In genomic region chr16:79593754-79594153, GRCh38 we compare ENCODE assay signal across 18 cellular contexts. TPM values are rescaled to one million over a fixed set of nuclear protein-coding genes. Genes with fewer than 3 reads are reported as not detected.
DNase-seq lines count a peak whose midpoint lies in the region; ATAC-seq and TF ChIP-seq lines count a peak whose summit lies in the region.
"Had no signal": no experiment of that assay in that cellular context is flagged by ENCODE, and none has a peak within 500 bp of the region (broad histone marks: within the 10 kb centered on the region; RNA-seq: fewer than 3 reads in every experiment).

No MANE protein-coding gene starts in this region.

- TF ChIP-seq CTCF in left lung (IDR thresholded peaks at IDR 0.05) = no peak

- peaks cover 10 to 31% of the 10 kb centered on the region in 2 donors for H3K36me3 Mint-ChIP-seq in CD4-positive, alpha-beta memory T cell
- peaks cover 92% of the 10 kb centered on the region for H3K36me3 Mint-ChIP-seq in stimulated activated effector memory CD8-positive, alpha-beta T cell treated with anti-CD3 and anti-CD28 coated beads, Interleukin-12 subunit alpha, Interleukin-12 subunit beta, amount 100 ng/mL, for 72 hours

- ATAC-seq in left lung = no peak
- no peak for ATAC-seq in stimulated activated effector memory CD8-positive, alpha-beta T cell treated with anti-CD3 and anti-CD28 coated beads, Interleukin-12 subunit alpha, Interleukin-12 subunit beta, amount 100 ng/mL, for 72 hours
- no peak for ATAC-seq in HG02970 (IDR thresholded peaks at IDR 0.05; ENCODE audit: low FRiP score, unreplicated experiment)
- ATAC-seq: activated CD8-positive, alpha-beta memory T cell treated with anti-CD3 and anti-CD28 coated beads, Interleukin-2, amount 10 ng/mL, durations not matched to agents 7 days and 5 days had no signal

- peaks cover 61% of the 10 kb centered on the region for H3K4me1 ChIP-seq in CD4-positive, alpha-beta memory T cell (ENCODE audit: insufficient read depth, low read length)
- H3K4me1 ChIP-seq in left lung = peaks cover 0 to 16% of the 10 kb centered on the region in 2 donors
- H3K4me1 ChIP-seq: pancreas had no signal

- DNase-seq in CD4-positive, alpha-beta memory T cell = no peak
- peak; percentile 51 for DNase-seq in RPMI8226
- DNase-seq in left lung = no peak
- DNase-seq in stimulated activated effector memory CD8-positive, alpha-beta T cell treated with anti-CD3 and anti-CD28 coated beads, Interleukin-12 subunit alpha, Interleukin-12 subunit beta, amount 100 ng/mL, for 72 hours (ENCODE audit: low spot score in 2 of 2) = no peak
- DNase-seq in stimulated activated CD4-positive, alpha-beta T cell treated with anti-CD3 and anti-CD28 coated beads, Interleukin-12 subunit alpha, Interleukin-12 subunit beta, amount 100 ng/mL, for 4 hours = no peak
- DNase-seq in NCI-H2171 (lab: John Stamatoyannopoulos, UW) = no peak
- DNase-seq: activated CD8-positive, alpha-beta memory T cell treated with anti-CD3 and anti-CD28 coated beads, Interleukin-2, amount 10 ng/mL, durations not matched to agents 7 days and 5 days; activated naive CD4-positive, alpha-beta T cell treated with anti-CD3 and anti-CD28 coated beads for 36 hours; DMS 273 treated with DMSO at 0.1 percent for 48 hours; islet precursor cell; mucosa of descending colon; NCI-H2171 treated with DMSO at 0.1 percent for 48 hours; NCI-H774; pancreas; SW 1271; WERI-Rb-1 had no signal

- H3K9me3 ChIP-seq in CD4-positive, alpha-beta memory T cell (ENCODE audit: control insufficient read depth in 1 of 2, low read length in 2 of 2) = no peaks in the 10 kb centered on the region
- no peaks in the 10 kb centered on the region for H3K9me3 ChIP-seq in left lung
- H3K9me3 ChIP-seq: mucosa of descending colon, pancreas had no signal

- intact Hi-C loops in CD4-positive, alpha-beta memory T cell (cut with micrococcal nuclease) = no loop called here
- intact Hi-C loops in left lung (cut with DNase I) = no loop called here

- H3K27me3 Mint-ChIP-seq in CD4-positive, alpha-beta memory T cell = peaks cover 1 to 5% of the 10 kb centered on the region in 2 donors

- H3K27ac ChIP-seq in CD4-positive, alpha-beta memory T cell (ENCODE audit: low read depth, low read length) = peak overlapping the region; percentile 22
- H3K27ac ChIP-seq in left lung = peak overlapping the region; percentile 78 to 81
- H3K27ac ChIP-seq: WERI-Rb-1 had no signal

- H3K4me1 Mint-ChIP-seq in CD4-positive, alpha-beta memory T cell = peaks cover 31 to 78% (median 53%) of the 10 kb centered on the region in 4 donors
- peaks cover 59% of the 10 kb centered on the region for H3K4me1 Mint-ChIP-seq in stimulated activated effector memory CD8-positive, alpha-beta T cell treated with anti-CD3 and anti-CD28 coated beads, Interleukin-12 subunit alpha, Interleukin-12 subunit beta, amount 100 ng/mL, for 72 hours

- peak overlapping the region; percentile 38 to 92 (median 88) for H3K27ac Mint-ChIP-seq in CD4-positive, alpha-beta memory T cell
- H3K27ac Mint-ChIP-seq in stimulated activated effector memory CD8-positive, alpha-beta T cell treated with anti-CD3 and anti-CD28 coated beads, Interleukin-12 subunit alpha, Interleukin-12 subunit beta, amount 100 ng/mL, for 72 hours = peak overlapping the region; percentile 97
- H3K27ac Mint-ChIP-seq: activated CD8-positive, alpha-beta memory T cell treated with anti-CD3 and anti-CD28 coated beads, Interleukin-2, amount 10 ng/mL, durations not matched to agents 7 days and 5 days; activated naive CD4-positive, alpha-beta T cell treated with anti-CD3 and anti-CD28 coated beads for 36 hours; B cell had no signal

- no peaks in the 10 kb centered on the region for H3K36me3 ChIP-seq in CD4-positive, alpha-beta memory T cell (ENCODE audit: insufficient read depth, low read length)
- H3K36me3 ChIP-seq in left lung = no peaks in the 10 kb centered on the region
- H3K36me3 ChIP-seq: pancreas, WERI-Rb-1 had no signal

- H3K27me3 ChIP-seq in CD4-positive, alpha-beta memory T cell (ENCODE audit: insufficient read depth, low read length) = no peaks in the 10 kb centered on the region
- H3K27me3 ChIP-seq in left lung = peaks cover 8 to 39% of the 10 kb centered on the region in 2 donors

- POLR2A ChIA-PET in CD4-positive, alpha-beta memory T cell (lab: Charles Lee; ENCODE audit: partially characterized antibody) = interaction anchor here (0.6 to 2.5 kb wide), 7 partner anchors 8 to 523 kb away, joined by 3 to 13 read pairs (median 3); partner anchors contain the start of gene MAF

- no peak overlapping the region for H3K4me3 ChIP-seq in CD4-positive, alpha-beta memory T cell (ENCODE audit: low read length in 2 of 2)
- H3K4me3 ChIP-seq in left lung = no peak overlapping the region
- H3K4me3 ChIP-seq: mucosa of descending colon, pancreas had no signal

- CTCF ChIA-PET in CD4-positive, alpha-beta memory T cell (lab: Charles Lee; ENCODE audit: partially characterized antibody) = no interaction called here

- H3K4me3 Mint-ChIP-seq in CD4-positive, alpha-beta memory T cell = peak overlapping the region; percentile 70 to 96 (median 81)
- H3K4me3 Mint-ChIP-seq in stimulated activated effector memory CD8-positive, alpha-beta T cell treated with anti-CD3 and anti-CD28 coated beads, Interleukin-12 subunit alpha, Interleukin-12 subunit beta, amount 100 ng/mL, for 72 hours = peak overlapping the region; percentile 84
- H3K4me3 Mint-ChIP-seq: activated CD8-positive, alpha-beta memory T cell treated with anti-CD3 and anti-CD28 coated beads, Interleukin-2, amount 10 ng/mL, durations not matched to agents 7 days and 5 days; activated naive CD4-positive, alpha-beta T cell treated with anti-CD3 and anti-CD28 coated beads for 36 hours; B cell had no signal

- peaks cover 0 to 4% (median 0%) of the 10 kb centered on the region in 8 donors for H3K9me3 Mint-ChIP-seq in CD4-positive, alpha-beta memory T cell
- no peaks in the 10 kb centered on the region for H3K9me3 Mint-ChIP-seq in stimulated activated effector memory CD8-positive, alpha-beta T cell treated with anti-CD3 and anti-CD28 coated beads, Interleukin-12 subunit alpha, Interleukin-12 subunit beta, amount 100 ng/mL, for 72 hours
- H3K9me3 Mint-ChIP-seq: activated naive CD4-positive, alpha-beta T cell treated with anti-CD3 and anti-CD28 coated beads for 36 hours had no signal

RNA-seq across cellular contexts. Expression of gene MAF, which starts 6.8 kb away (rescaled TPM):
- 10 to 100 TPM; 73.8 to 79.4 TPM for total RNA-seq in CD4-positive, alpha-beta memory T cell
- 1 to 10 TPM; 1.1 to 4.7 TPM for polyA plus RNA-seq in CD4-positive, alpha-beta memory T cell
- total RNA-seq in left lung = 10 to 100 TPM; 52.2 to 60.8 TPM
